ENCODE assay signal across 2 cellular contexts in the genomic region with DNA sequence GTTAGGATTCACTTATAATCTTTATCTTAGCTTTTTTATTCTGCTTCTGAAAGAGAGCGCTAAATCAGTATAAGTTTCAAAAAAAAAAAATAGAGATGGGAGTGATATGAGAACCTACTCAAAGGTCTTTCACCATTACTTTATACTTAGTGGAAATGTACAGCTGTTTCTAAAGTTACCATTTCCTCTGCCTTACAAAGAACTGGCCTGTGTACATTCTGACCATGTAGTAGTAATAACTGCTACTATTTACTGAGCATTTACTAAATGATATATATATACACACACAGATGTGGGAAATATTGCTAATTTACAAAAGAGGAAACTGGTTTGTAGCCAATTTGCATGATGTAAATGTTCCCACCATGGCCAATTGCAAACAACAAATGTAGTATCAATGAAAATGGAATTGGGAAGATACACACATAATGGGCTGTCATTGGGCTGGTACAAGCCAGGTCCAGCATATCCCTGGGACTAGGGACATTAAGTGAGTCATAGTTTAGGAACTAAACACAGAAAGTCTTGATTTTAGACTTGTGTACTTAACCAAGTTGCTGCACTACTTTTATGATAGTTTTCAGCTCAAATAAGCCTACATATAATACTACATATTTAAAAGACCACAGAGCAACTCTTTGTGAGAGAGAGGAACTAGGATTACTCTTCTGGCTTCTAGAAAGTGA.
TF ChIP-seq lines count a peak whose summit lies in the region.

No MANE protein-coding gene starts in this region.

TF ChIP-seq in GM12878, 131 proteins besides CTCF, POLR2A, EP300 and RAD21:
- TF ChIP-seq, protein P1, sequence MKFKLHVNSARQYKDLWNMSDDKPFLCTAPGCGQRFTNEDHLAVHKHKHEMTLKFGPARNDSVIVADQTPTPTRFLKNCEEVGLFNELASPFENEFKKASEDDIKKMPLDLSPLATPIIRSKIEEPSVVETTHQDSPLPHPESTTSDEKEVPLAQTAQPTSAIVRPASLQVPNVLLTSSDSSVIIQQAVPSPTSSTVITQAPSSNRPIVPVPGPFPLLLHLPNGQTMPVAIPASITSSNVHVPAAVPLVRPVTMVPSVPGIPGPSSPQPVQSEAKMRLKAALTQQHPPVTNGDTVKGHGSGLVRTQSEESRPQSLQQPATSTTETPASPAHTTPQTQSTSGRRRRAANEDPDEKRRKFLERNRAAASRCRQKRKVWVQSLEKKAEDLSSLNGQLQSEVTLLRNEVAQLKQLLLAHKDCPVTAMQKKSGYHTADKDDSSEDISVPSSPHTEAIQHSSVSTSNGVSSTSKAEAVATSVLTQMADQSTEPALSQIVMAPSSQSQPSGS (IDR thresholded peaks at IDR 0.05; ENCODE audit: low read length), result no peak
- no peak for TF ChIP-seq SMARCA5 (IDR thresholded peaks at IDR 0.05)
- TF ChIP-seq HDGF (IDR thresholded peaks at IDR 0.05), result no peak
- no peak for TF ChIP-seq SMAD5 (IDR thresholded peaks at IDR 0.05; ENCODE audit: low read depth)
- TF ChIP-seq CHD1 (IDR thresholded peaks at IDR 0.05; ENCODE audit: low read depth, low read length), result no peak
- TF ChIP-seq CBX5 (IDR thresholded peaks at IDR 0.05; ENCODE audit: low read depth), result no peak
- TF ChIP-seq, protein P2, sequence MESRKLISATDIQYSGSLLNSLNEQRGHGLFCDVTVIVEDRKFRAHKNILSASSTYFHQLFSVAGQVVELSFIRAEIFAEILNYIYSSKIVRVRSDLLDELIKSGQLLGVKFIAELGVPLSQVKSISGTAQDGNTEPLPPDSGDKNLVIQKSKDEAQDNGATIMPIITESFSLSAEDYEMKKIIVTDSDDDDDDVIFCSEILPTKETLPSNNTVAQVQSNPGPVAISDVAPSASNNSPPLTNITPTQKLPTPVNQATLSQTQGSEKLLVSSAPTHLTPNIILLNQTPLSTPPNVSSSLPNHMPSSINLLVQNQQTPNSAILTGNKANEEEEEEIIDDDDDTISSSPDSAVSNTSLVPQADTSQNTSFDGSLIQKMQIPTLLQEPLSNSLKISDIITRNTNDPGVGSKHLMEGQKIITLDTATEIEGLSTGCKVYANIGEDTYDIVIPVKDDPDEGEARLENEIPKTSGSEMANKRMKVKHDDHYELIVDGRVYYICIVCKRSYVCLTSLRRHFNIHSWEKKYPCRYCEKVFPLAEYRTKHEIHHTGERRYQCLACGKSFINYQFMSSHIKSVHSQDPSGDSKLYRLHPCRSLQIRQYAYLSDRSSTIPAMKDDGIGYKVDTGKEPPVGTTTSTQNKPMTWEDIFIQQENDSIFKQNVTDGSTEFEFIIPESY (IDR thresholded peaks at IDR 0.05), result no peak
- no peak for TF ChIP-seq ZNF207 (IDR thresholded peaks at IDR 0.05; ENCODE audit: borderline replicate concordance)
- TF ChIP-seq CREM (IDR thresholded peaks at IDR 0.05; ENCODE audit: low read depth), result no peak
- TF ChIP-seq, protein P3, sequence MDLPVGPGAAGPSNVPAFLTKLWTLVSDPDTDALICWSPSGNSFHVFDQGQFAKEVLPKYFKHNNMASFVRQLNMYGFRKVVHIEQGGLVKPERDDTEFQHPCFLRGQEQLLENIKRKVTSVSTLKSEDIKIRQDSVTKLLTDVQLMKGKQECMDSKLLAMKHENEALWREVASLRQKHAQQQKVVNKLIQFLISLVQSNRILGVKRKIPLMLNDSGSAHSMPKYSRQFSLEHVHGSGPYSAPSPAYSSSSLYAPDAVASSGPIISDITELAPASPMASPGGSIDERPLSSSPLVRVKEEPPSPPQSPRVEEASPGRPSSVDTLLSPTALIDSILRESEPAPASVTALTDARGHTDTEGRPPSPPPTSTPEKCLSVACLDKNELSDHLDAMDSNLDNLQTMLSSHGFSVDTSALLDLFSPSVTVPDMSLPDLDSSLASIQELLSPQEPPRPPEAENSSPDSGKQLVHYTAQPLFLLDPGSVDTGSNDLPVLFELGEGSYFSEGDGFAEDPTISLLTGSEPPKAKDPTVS (IDR thresholded peaks at IDR 0.05; ENCODE audit: low read depth, low read length), result no peak

TF ChIP-seq in HepG2, 621 proteins besides CTCF, POLR2A, EP300 and RAD21 (continued from another document):
- TF ChIP-seq, protein P4, sequence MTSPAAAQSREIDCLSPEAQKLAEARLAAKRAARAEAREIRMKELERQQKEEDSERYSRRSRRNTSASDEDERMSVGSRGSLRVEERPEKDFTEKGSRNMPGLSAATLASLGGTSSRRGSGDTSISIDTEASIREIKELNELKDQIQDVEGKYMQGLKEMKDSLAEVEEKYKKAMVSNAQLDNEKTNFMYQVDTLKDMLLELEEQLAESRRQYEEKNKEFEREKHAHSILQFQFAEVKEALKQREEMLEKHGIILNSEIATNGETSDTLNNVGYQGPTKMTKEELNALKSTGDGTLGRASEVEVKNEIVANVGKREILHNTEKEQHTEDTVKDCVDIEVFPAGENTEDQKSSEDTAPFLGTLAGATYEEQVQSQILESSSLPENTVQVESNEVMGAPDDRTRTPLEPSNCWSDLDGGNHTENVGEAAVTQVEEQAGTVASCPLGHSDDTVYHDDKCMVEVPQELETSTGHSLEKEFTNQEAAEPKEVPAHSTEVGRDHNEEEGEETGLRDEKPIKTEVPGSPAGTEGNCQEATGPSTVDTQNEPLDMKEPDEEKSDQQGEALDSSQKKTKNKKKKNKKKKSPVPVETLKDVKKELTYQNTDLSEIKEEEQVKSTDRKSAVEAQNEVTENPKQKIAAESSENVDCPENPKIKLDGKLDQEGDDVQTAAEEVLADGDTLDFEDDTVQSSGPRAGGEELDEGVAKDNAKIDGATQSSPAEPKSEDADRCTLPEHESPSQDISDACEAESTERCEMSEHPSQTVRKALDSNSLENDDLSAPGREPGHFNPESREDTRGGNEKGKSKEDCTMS (CRISPR knock-in tag; conservative IDR thresholded peaks at IDR 0.05), result no peak
- TF ChIP-seq ZNF678 (CRISPR knock-in tag; IDR thresholded peaks at IDR 0.05), result no peak
- TF ChIP-seq, protein P5, sequence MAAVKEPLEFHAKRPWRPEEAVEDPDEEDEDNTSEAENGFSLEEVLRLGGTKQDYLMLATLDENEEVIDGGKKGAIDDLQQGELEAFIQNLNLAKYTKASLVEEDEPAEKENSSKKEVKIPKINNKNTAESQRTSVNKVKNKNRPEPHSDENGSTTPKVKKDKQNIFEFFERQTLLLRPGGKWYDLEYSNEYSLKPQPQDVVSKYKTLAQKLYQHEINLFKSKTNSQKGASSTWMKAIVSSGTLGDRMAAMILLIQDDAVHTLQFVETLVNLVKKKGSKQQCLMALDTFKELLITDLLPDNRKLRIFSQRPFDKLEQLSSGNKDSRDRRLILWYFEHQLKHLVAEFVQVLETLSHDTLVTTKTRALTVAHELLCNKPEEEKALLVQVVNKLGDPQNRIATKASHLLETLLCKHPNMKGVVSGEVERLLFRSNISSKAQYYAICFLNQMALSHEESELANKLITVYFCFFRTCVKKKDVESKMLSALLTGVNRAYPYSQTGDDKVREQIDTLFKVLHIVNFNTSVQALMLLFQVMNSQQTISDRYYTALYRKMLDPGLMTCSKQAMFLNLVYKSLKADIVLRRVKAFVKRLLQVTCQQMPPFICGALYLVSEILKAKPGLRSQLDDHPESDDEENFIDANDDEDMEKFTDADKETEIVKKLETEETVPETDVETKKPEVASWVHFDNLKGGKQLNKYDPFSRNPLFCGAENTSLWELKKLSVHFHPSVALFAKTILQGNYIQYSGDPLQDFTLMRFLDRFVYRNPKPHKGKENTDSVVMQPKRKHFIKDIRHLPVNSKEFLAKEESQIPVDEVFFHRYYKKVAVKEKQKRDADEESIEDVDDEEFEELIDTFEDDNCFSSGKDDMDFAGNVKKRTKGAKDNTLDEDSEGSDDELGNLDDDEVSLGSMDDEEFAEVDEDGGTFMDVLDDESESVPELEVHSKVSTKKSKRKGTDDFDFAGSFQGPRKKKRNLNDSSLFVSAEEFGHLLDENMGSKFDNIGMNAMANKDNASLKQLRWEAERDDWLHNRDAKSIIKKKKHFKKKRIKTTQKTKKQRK (IDR thresholded peaks at IDR 0.05; ENCODE audit: low read length), result no peak
- no peak for TF ChIP-seq ZNF782 (CRISPR knock-in tag; IDR thresholded peaks at IDR 0.05; ENCODE audit: borderline replicate concordance)
- TF ChIP-seq SKI (IDR thresholded peaks at IDR 0.05; ENCODE audit: partially characterized antibody), result no peak
- no peak for TF ChIP-seq FOXA1 (IDR thresholded peaks at IDR 0.05)
- no peak for TF ChIP-seq FOXA1 (CRISPR knock-in tag; IDR thresholded peaks at IDR 0.05)
- TF ChIP-seq BRD4 (CRISPR knock-in tag; IDR thresholded peaks at IDR 0.05), result no peak
- TF ChIP-seq BCL6 (CRISPR knock-in tag; IDR thresholded peaks at IDR 0.05), result no peak
- TF ChIP-seq, protein P6, sequence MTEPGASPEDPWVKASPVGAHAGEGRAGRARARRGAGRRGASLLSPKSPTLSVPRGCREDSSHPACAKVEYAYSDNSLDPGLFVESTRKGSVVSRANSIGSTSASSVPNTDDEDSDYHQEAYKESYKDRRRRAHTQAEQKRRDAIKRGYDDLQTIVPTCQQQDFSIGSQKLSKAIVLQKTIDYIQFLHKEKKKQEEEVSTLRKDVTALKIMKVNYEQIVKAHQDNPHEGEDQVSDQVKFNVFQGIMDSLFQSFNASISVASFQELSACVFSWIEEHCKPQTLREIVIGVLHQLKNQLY (CRISPR knock-in tag; IDR thresholded peaks at IDR 0.05), result no peak
- no peak for TF ChIP-seq NFKBIZ (CRISPR knock-in tag; IDR thresholded peaks at IDR 0.05)
- TF ChIP-seq, protein P7, sequence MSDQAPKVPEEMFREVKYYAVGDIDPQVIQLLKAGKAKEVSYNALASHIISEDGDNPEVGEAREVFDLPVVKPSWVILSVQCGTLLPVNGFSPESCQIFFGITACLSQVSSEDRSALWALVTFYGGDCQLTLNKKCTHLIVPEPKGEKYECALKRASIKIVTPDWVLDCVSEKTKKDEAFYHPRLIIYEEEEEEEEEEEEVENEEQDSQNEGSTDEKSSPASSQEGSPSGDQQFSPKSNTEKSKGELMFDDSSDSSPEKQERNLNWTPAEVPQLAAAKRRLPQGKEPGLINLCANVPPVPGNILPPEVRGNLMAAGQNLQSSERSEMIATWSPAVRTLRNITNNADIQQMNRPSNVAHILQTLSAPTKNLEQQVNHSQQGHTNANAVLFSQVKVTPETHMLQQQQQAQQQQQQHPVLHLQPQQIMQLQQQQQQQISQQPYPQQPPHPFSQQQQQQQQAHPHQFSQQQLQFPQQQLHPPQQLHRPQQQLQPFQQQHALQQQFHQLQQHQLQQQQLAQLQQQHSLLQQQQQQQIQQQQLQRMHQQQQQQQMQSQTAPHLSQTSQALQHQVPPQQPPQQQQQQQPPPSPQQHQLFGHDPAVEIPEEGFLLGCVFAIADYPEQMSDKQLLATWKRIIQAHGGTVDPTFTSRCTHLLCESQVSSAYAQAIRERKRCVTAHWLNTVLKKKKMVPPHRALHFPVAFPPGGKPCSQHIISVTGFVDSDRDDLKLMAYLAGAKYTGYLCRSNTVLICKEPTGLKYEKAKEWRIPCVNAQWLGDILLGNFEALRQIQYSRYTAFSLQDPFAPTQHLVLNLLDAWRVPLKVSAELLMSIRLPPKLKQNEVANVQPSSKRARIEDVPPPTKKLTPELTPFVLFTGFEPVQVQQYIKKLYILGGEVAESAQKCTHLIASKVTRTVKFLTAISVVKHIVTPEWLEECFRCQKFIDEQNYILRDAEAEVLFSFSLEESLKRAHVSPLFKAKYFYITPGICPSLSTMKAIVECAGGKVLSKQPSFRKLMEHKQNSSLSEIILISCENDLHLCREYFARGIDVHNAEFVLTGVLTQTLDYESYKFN (CRISPR knock-in tag; conservative IDR thresholded peaks at IDR 0.05), result no peak
- TF ChIP-seq, protein P8, sequence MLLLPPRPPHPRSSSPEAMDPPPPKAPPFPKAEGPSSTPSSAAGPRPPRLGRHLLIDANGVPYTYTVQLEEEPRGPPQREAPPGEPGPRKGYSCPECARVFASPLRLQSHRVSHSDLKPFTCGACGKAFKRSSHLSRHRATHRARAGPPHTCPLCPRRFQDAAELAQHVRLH (CRISPR knock-in tag; IDR thresholded peaks at IDR 0.05; ENCODE audit: borderline replicate concordance, low read depth), result no peak
- TF ChIP-seq ZFAT (CRISPR knock-in tag; conservative IDR thresholded peaks at IDR 0.05), result no peak
- TF ChIP-seq FOXK1 (CRISPR knock-in tag; IDR thresholded peaks at IDR 0.05; ENCODE audit: borderline replicate concordance, low read depth), result no peak
- TF ChIP-seq ZNF337 (CRISPR knock-in tag; IDR thresholded peaks at IDR 0.05; ENCODE audit: borderline replicate concordance, low read depth), result no peak
- no peak for TF ChIP-seq DNMT3B (CRISPR knock-in tag; conservative IDR thresholded peaks at IDR 0.05)
